In the genomic region with DNA sequence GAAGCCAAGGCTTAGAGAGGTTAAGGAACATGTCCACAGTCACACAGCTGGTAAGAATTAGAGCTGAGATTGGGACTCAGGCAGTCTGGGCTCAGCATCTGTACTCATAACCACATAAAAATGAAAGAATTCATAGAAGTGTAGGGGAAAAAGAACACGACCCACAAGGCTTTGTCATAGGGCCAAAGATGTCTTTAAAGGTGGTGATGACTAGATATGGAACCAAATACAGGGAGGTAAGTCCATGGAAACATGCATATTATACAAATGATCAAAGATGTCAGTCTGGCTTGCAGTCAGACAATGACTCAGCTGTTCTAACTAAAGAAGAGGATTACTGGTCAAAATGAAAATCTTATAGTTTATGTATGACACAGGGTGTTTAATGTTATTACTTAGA, we compare ENCODE assay signal across 16 cellular contexts. TPM values are rescaled to one million over a fixed set of nuclear protein-coding genes. Genes with fewer than 3 reads are reported as not detected.
DNase-seq lines count a peak whose midpoint lies in the region; ATAC-seq and FAIRE-seq lines count a peak whose summit lies in the region.
"Had no signal": no experiment of that assay in that cellular context is flagged by ENCODE, and none has a peak within 500 bp of the region (broad histone marks: within the 10 kb centered on the region; RNA-seq: fewer than 3 reads in every experiment).

No MANE protein-coding gene starts in this region.

- intact Hi-C loops in activated CD4-positive, alpha-beta T cell treated with anti-CD3 and anti-CD28 coated beads for 36 hours (cut with DNase I, micrococcal nuclease) = no loop called here

- H3K9me3 Mint-ChIP-seq in activated CD4-positive, alpha-beta T cell treated with anti-CD3 and anti-CD28 coated beads for 36 hours (ENCODE audit: low read depth) = no peaks in the 10 kb centered on the region
- H3K9me3 Mint-ChIP-seq in stimulated activated effector memory CD8-positive, alpha-beta T cell treated with anti-CD3 and anti-CD28 coated beads, Interleukin-12 subunit alpha, Interleukin-12 subunit beta, amount 100 ng/mL, for 72 hours = no peaks in the 10 kb centered on the region
- H3K9me3 Mint-ChIP-seq: activated B cell treated with CpG ODN at 0.5 μM for 24 hours had no signal

- H3K4me3 Mint-ChIP-seq in activated CD4-positive, alpha-beta T cell treated with anti-CD3 and anti-CD28 coated beads for 36 hours = no peak overlapping the region
- no peak overlapping the region for H3K4me3 Mint-ChIP-seq in stimulated activated effector memory CD8-positive, alpha-beta T cell treated with anti-CD3 and anti-CD28 coated beads, Interleukin-12 subunit alpha, Interleukin-12 subunit beta, amount 100 ng/mL, for 72 hours
- H3K4me3 Mint-ChIP-seq: activated B cell treated with CpG ODN at 0.5 μM for 24 hours had no signal

- CTCF ChIA-PET in activated CD4-positive, alpha-beta T cell treated with anti-CD3 and anti-CD28 coated beads for 36 hours (lab: Charles Lee) = interaction anchor here (0.6 kb wide), 1 partner anchor 88 kb away, joined by 3 read pairs; no protein-coding TSS in a partner anchor

- no peaks in the 10 kb centered on the region for H3K36me3 Mint-ChIP-seq in activated CD4-positive, alpha-beta T cell treated with anti-CD3 and anti-CD28 coated beads for 36 hours (ENCODE audit: low read depth)
- no peaks in the 10 kb centered on the region for H3K36me3 Mint-ChIP-seq in stimulated activated effector memory CD8-positive, alpha-beta T cell treated with anti-CD3 and anti-CD28 coated beads, Interleukin-12 subunit alpha, Interleukin-12 subunit beta, amount 100 ng/mL, for 72 hours

- POLR2A ChIA-PET in activated CD4-positive, alpha-beta T cell treated with anti-CD3 and anti-CD28 coated beads for 36 hours (lab: Charles Lee) = no interaction called here

- ATAC-seq in activated CD4-positive, alpha-beta T cell treated with anti-CD3 and anti-CD28 coated beads for 36 hours = peak; percentile 92
- peak; percentile 34 for ATAC-seq in esophagus mucosa
- ATAC-seq in stimulated activated effector memory CD8-positive, alpha-beta T cell treated with anti-CD3 and anti-CD28 coated beads, Interleukin-12 subunit alpha, Interleukin-12 subunit beta, amount 100 ng/mL, for 72 hours = peak; percentile 69

- H3K27ac Mint-ChIP-seq in activated CD4-positive, alpha-beta T cell treated with anti-CD3 and anti-CD28 coated beads for 36 hours = no peak overlapping the region
- H3K27ac Mint-ChIP-seq in stimulated activated effector memory CD8-positive, alpha-beta T cell treated with anti-CD3 and anti-CD28 coated beads, Interleukin-12 subunit alpha, Interleukin-12 subunit beta, amount 100 ng/mL, for 72 hours = no peak overlapping the region
- H3K27ac Mint-ChIP-seq: activated B cell treated with CpG ODN at 0.5 μM for 24 hours had no signal

- peaks cover 7% of the 10 kb centered on the region for H3K4me1 Mint-ChIP-seq in activated CD4-positive, alpha-beta T cell treated with anti-CD3 and anti-CD28 coated beads for 36 hours
- H3K4me1 Mint-ChIP-seq in stimulated activated effector memory CD8-positive, alpha-beta T cell treated with anti-CD3 and anti-CD28 coated beads, Interleukin-12 subunit alpha, Interleukin-12 subunit beta, amount 100 ng/mL, for 72 hours = no peaks in the 10 kb centered on the region

- no peak for DNase-seq in activated CD4-positive, alpha-beta T cell treated with anti-CD3 and anti-CD28 coated beads for 36 hours
- no peak for DNase-seq in activated CD4-positive, alpha-beta T cell treated with anti-CD3 and anti-CD28 coated beads, Interleukin-2, amount 50 U/mL, for 4 hours
- DNase-seq in OCI-M1 (lab: John Stamatoyannopoulos, UW) = peak; percentile 55
- no peak for DNase-seq in stimulated activated effector memory CD8-positive, alpha-beta T cell treated with anti-CD3 and anti-CD28 coated beads, Interleukin-12 subunit alpha, Interleukin-12 subunit beta, amount 100 ng/mL, for 72 hours (ENCODE audit: low spot score in 2 of 2)
- no peak for DNase-seq in NCI-H146 (lab: John Stamatoyannopoulos, UW)
- DNase-seq in inferior parietal cortex (ENCODE audit: extremely low spot score) = no peak
- DNase-seq in urothelium cell line (ENCODE audit: low spot score) = no peak
- DNase-seq: activated B cell treated with CpG ODN at 0.5 μM for 24 hours; activated T-cell treated with anti-CD3 and anti-CD28 coated beads, Interleukin-2, amount 50 U/mL, for 1 hour; DMS79; kidney glomerular epithelial cell; NCI-H2029; retina; thyroid gland had no signal

- H3K27me3 Mint-ChIP-seq in activated CD4-positive, alpha-beta T cell treated with anti-CD3 and anti-CD28 coated beads for 36 hours = peaks cover 22% of the 10 kb centered on the region
- H3K27me3 Mint-ChIP-seq: activated B cell treated with CpG ODN at 0.5 μM for 24 hours had no signal

- FAIRE-seq in urothelium cell line (lab: Jason Lieb, UNC) = no peak
- FAIRE-seq: frontal cortex had no signal

RNA-seq across cellular contexts. Expression of a gene that starts 7.2 kb away (rescaled TPM):
- not detected for total RNA-seq in activated CD4-positive, alpha-beta T cell treated with anti-CD3 and anti-CD28 coated beads for 36 hours
- total RNA-seq in esophagus mucosa = 1.4 TPM

Comparison
In these comparisons a context has a peak if more than half of its experiments do, and no peak if none do; other contexts are left out.
1. ATAC-seq: peak in every context shown above with its lines; median percentile 92 in activated CD4-positive, alpha-beta T cell treated with anti-CD3 and anti-CD28 coated beads for 36 hours; 69 in stimulated activated effector memory CD8-positive, alpha-beta T cell treated with anti-CD3 and anti-CD28 coated beads, Interleukin-12 subunit alpha, Interleukin-12 subunit beta, amount 100 ng/mL, for 72 hours; 34 in esophagus mucosa.